In genomic region chr4:17511041-17511949, GRCh38 we compare ENCODE assay signal across 9 cellular contexts. TPM values are rescaled to one million over a fixed set of nuclear protein-coding genes. Genes with fewer than 3 reads are reported as not detected.
DNase-seq lines count a peak whose midpoint lies in the region; FAIRE-seq and TF ChIP-seq lines count a peak whose summit lies in the region.
"Had no signal": no experiment of that assay in that cellular context is flagged by ENCODE, and none has a peak within 500 bp of the region (broad histone marks: within the 10 kb centered on the region; RNA-seq: fewer than 3 reads in every experiment).

No MANE protein-coding gene starts in this region.

- H3K4me2 ChIP-seq in GM23248 (ENCODE audit: unreplicated experiment): peak overlapping the region; percentile 94

- H3K27ac ChIP-seq in GM23248 (peak overlapping the region; percentile 46), KOPT-K1 (ENCODE audit: low read depth, low read length, poor library complexity, severe bottlenecking) (peak overlapping the region; percentile 54)

- H3K4me1 Mint-ChIP-seq in activated CD4-positive, alpha-beta memory T cell treated with anti-CD3 and anti-CD28 coated beads, Interleukin-2, amount 10 ng/mL, durations not matched to agents 7 days and 5 days: peaks cover 31% of the 10 kb centered on the region
- H3K4me1 Mint-ChIP-seq in endothelial cell (ENCODE audit: unreplicated experiment): peaks cover 5% of the 10 kb centered on the region

- no peaks in the 10 kb centered on the region for H3K9me2 ChIP-seq in GM23248 (ENCODE audit: insufficient read depth)

- H3K9me3 Mint-ChIP-seq in activated CD4-positive, alpha-beta memory T cell treated with anti-CD3 and anti-CD28 coated beads, Interleukin-2, amount 10 ng/mL, durations not matched to agents 7 days and 5 days: no peaks in the 10 kb centered on the region
- no peaks in the 10 kb centered on the region for H3K9me3 Mint-ChIP-seq in endothelial cell (ENCODE audit: unreplicated experiment)

- H2AFZ ChIP-seq in GM23248: peak overlapping the region; percentile 89

- peak overlapping the region; percentile 79 for H3K27ac Mint-ChIP-seq in activated CD4-positive, alpha-beta memory T cell treated with anti-CD3 and anti-CD28 coated beads, Interleukin-2, amount 10 ng/mL, durations not matched to agents 7 days and 5 days
- H3K27ac Mint-ChIP-seq in endothelial cell (ENCODE audit: unreplicated experiment): peak overlapping the region; percentile 8

- no peaks in the 10 kb centered on the region for H4K20me1 ChIP-seq in GM23248 (ENCODE audit: insufficient read depth)

- H3K9ac ChIP-seq in GM23248: peak overlapping the region; percentile 84

- TF ChIP-seq CTCF in GM12864 (IDR thresholded peaks at IDR 0.05; ENCODE audit: low read depth, low read length, missing control alignments): no peak
- TF ChIP-seq CTCF in endothelial cell (IDR thresholded peaks at IDR 0.05; ENCODE audit: unreplicated experiment): no peak

- H3K4me1 ChIP-seq in GM23248 (ENCODE audit: insufficient read depth): no peaks in the 10 kb centered on the region

- H3K4me3 ChIP-seq in GM12864 (ENCODE audit: low read depth, low read length) (peak overlapping the region; percentile 65), GM23248 (peak overlapping the region; percentile 91)

- in situ Hi-C loops in GM23248 (cut with MboI): no loop called here

- H3K36me3 ChIP-seq in GM23248 (ENCODE audit: low read depth) (no peaks in the 10 kb centered on the region), KOPT-K1 (ENCODE audit: insufficient read depth, low read length) (peaks cover 31% of the 10 kb centered on the region)

- H3K9me3 ChIP-seq in GM23248 (ENCODE audit: low read depth): no peaks in the 10 kb centered on the region
- no peaks in the 10 kb centered on the region for H3K9me3 ChIP-seq in KOPT-K1 (ENCODE audit: insufficient read depth, low read length, poor library complexity, severe bottlenecking)

- CTCF ChIA-PET in activated CD4-positive, alpha-beta memory T cell treated with anti-CD3 and anti-CD28 coated beads, Interleukin-2, amount 10 ng/mL, durations not matched to agents 7 days and 5 days (lab: Charles Lee): interaction anchor here (0.6 to 2.4 kb wide), 5 partner anchors 9 to 357 kb away, joined by 3 to 7 read pairs (median 4); no protein-coding TSS in a partner anchor

- peaks cover 13% of the 10 kb centered on the region for H3K36me3 Mint-ChIP-seq in activated CD4-positive, alpha-beta memory T cell treated with anti-CD3 and anti-CD28 coated beads, Interleukin-2, amount 10 ng/mL, durations not matched to agents 7 days and 5 days (ENCODE audit: low read depth)
- H3K36me3 Mint-ChIP-seq in endothelial cell (ENCODE audit: low read depth, unreplicated experiment): no peaks in the 10 kb centered on the region

- peaks cover 14% of the 10 kb centered on the region; the same call in 1 of the 2 replicates for H3K27me3 ChIP-seq in GM23248 (replicated peaks; ENCODE audit: insufficient read depth)

- H3K79me2 ChIP-seq in GM23248 (ENCODE audit: insufficient read depth): peaks cover 26% of the 10 kb centered on the region

- WGBS in GM23248 (ENCODE audit: low coverage in 1 of 2, low lambda C conversion rate in 2 of 2, missing lambda C conversion rate in 2 of 2), 2 experiments: 2% methylated on average over 37 to 44 of the region's 44 CpGs

- no peak for FAIRE-seq in frontal cortex (lab: Jason Lieb, UNC)

- H3F3A ChIP-seq in GM23248 (ENCODE audit: insufficient read depth): no peaks in the 10 kb centered on the region

- peak overlapping the region; percentile 97 for H3K4me3 Mint-ChIP-seq in activated CD4-positive, alpha-beta memory T cell treated with anti-CD3 and anti-CD28 coated beads, Interleukin-2, amount 10 ng/mL, durations not matched to agents 7 days and 5 days
- H3K4me3 Mint-ChIP-seq in endothelial cell (ENCODE audit: unreplicated experiment): peak overlapping the region; percentile 97

- peaks cover 7% of the 10 kb centered on the region for H3K27me3 Mint-ChIP-seq in activated CD4-positive, alpha-beta memory T cell treated with anti-CD3 and anti-CD28 coated beads, Interleukin-2, amount 10 ng/mL, durations not matched to agents 7 days and 5 days
- peaks cover 3% of the 10 kb centered on the region for H3K27me3 Mint-ChIP-seq in endothelial cell (ENCODE audit: unreplicated experiment)

- no peak for DNase-seq in GM12864 (ENCODE audit: low read depth)
- peak; percentile 78 for DNase-seq in GM23248
- peak; percentile 64 for DNase-seq in activated CD4-positive, alpha-beta memory T cell treated with anti-CD3 and anti-CD28 coated beads, Interleukin-2, amount 10 ng/mL, durations not matched to agents 7 days and 5 days
- DNase-seq in endothelial cell (ENCODE audit: low spot score): peak; percentile 46
- DNase-seq in mucosa of gallbladder (ENCODE audit: low spot score): peak; percentile 40
- peak; percentile 22 to 41 for DNase-seq in stimulated activated CD8-positive, alpha-beta memory T cell treated with anti-CD3 and anti-CD28 coated beads, Interleukin-7, amount 100 ng/mL, for 4 hours (ENCODE audit: low read depth in 2 of 2)
- DNase-seq in frontal cortex (ENCODE audit: low spot score in 2 of 2): no peak

- POLR2A ChIA-PET in activated CD4-positive, alpha-beta memory T cell treated with anti-CD3 and anti-CD28 coated beads, Interleukin-2, amount 10 ng/mL, durations not matched to agents 7 days and 5 days (lab: Charles Lee): interaction anchor here (1.0 to 1.3 kb wide), 4 partner anchors 9 to 300 kb away, joined by 3 to 5 read pairs (median 4); partner anchors contain the start of genes DCAF16, LAP3 and NCAPG

RNA-seq across cellular contexts. Expression of gene QDPR, which starts 0.6 kb away (rescaled TPM):
- 13.9 and 20.4 TPM in 2 replicates for total RNA-seq in GM23248 (2014; rRNA removed; shearing (Covaris generic))
- 40.4 and 40.5 TPM in 2 replicates for polyA plus RNA-seq in GM23248 (2016; fragmentation: Nextera tagmentation; extraction: Ambion mirVana)
- 10 to 100 TPM; 25.5 to 26.4 TPM for total RNA-seq in activated CD4-positive, alpha-beta memory T cell treated with anti-CD3 and anti-CD28 coated beads, Interleukin-2, amount 10 ng/mL, durations not matched to agents 7 days and 5 days
- total RNA-seq in endothelial cell (ENCODE audit: unreplicated experiment) (25.8 TPM), mucosa of gallbladder (45.1 TPM), frontal cortex (52.2 TPM)

RNA-seq across cellular contexts. Expression of gene CLRN2, which starts 3.7 kb away (rescaled TPM):
- total RNA-seq in GM23248 (2014; rRNA removed; shearing (Covaris generic)): not detected in 2 replicates
- polyA plus RNA-seq in GM23248 (2016; fragmentation: Nextera tagmentation; extraction: Ambion mirVana): not detected in 2 replicates
- not detected for total RNA-seq in activated CD4-positive, alpha-beta memory T cell treated with anti-CD3 and anti-CD28 coated beads, Interleukin-2, amount 10 ng/mL, durations not matched to agents 7 days and 5 days
- total RNA-seq in endothelial cell (ENCODE audit: unreplicated experiment) (not detected), mucosa of gallbladder (not detected), frontal cortex (not detected)
- total RNA-seq: subcutaneous adipose tissue had no signal

Comparison
In these comparisons a context has a peak if more than half of its experiments do, and no peak if none do; other contexts are left out.
1. DNase-seq: peak in GM23248 (single experiment), activated CD4-positive, alpha-beta memory T cell treated with anti-CD3 and anti-CD28 coated beads, Interleukin-2, amount 10 ng/mL, durations not matched to agents 7 days and 5 days (single experiment), endothelial cell (single experiment), mucosa of gallbladder (single experiment) and stimulated activated CD8-positive, alpha-beta memory T cell treated with anti-CD3 and anti-CD28 coated beads, Interleukin-7, amount 100 ng/mL, for 4 hours (2 of 2); none in GM12864 (single experiment) and frontal cortex (0 of 2).